In genomic region chr1:157994704-157995540, GRCh38 we compare ENCODE assay signal across 8 cellular contexts. TPM values are rescaled to one million over a fixed set of nuclear protein-coding genes. Genes with fewer than 3 reads are reported as not detected.
DNase-seq lines count a peak whose midpoint lies in the region; ATAC-seq, FAIRE-seq and TF ChIP-seq lines count a peak whose summit lies in the region.
"Had no signal": no experiment of that assay in that cellular context is flagged by ENCODE, and none has a peak within 500 bp of the region (broad histone marks: within the 10 kb centered on the region; RNA-seq: fewer than 3 reads in every experiment).

No MANE protein-coding gene starts in this region.

- BruUV-seq in IMR-90 (replicated peaks; lab: Mats Ljungman, UMichigan), result no TSS peak

- peak overlapping the region; percentile 97 for H3K9ac ChIP-seq in IMR-90 (ENCODE audit: low read depth, low read length)

- in situ Hi-C loops in IMR-90 (cut with MboI; ENCODE audit: low sequenced_read_pairs), result loop anchor here (5.0 kb wide), 1 partner anchor 37 kb away; no protein-coding TSS in a partner anchor

- H3K36me3 ChIP-seq in IMR-90 (ENCODE audit: control insufficient read depth, insufficient read depth, low read length) (peaks cover 1% of the 10 kb centered on the region; the same call in 1 of the 2 replicates), bronchial epithelial cell (ENCODE audit: control insufficient read depth, insufficient read depth, low read length) (peaks cover 1% of the 10 kb centered on the region), lung (ENCODE audit: control insufficient read depth in 2 of 2, insufficient read depth in 2 of 2, low read length in 2 of 2) (no peaks in the 10 kb centered on the region), tibial artery (no peaks in the 10 kb centered on the region)

- peak overlapping the region; percentile 78 for H3K4ac ChIP-seq in IMR-90 (ENCODE audit: low read depth, low read length)

- H3K4me3 ChIP-seq in IMR-90 (ENCODE audit: insufficient read depth, low read depth, low read length) (peak overlapping the region; percentile 95), bronchial epithelial cell (ENCODE audit: low read depth, low read length) (peak overlapping the region; percentile 83), lung (peak overlapping the region; percentile 43), tibial artery (peak overlapping the region; percentile 91 to 99)

- peak overlapping the region; percentile 60 for H2BK20ac ChIP-seq in IMR-90 (ENCODE audit: low read depth, low read length)

- H2BK120ac ChIP-seq in IMR-90 (ENCODE audit: low read depth, low read length), result peak overlapping the region; percentile 83

- H3K18ac ChIP-seq in IMR-90 (ENCODE audit: low read depth, low read length), result peak overlapping the region; percentile 73

- H3K56ac ChIP-seq in IMR-90 (ENCODE audit: extremely low read depth, insufficient read depth, low read length), result peak overlapping the region; percentile 58

- TF ChIP-seq RAD21 in IMR-90 (IDR thresholded peaks at IDR 0.05; ENCODE audit: low read length), result no peak

- peaks cover 50% of the 10 kb centered on the region for H4K20me1 ChIP-seq in IMR-90 (ENCODE audit: insufficient read depth, low read length)

- ATAC-seq in IMR-90 (ENCODE audit: low read depth) (peak; percentile 21), lung (ENCODE audit: insufficient read depth, low FRiP score) (no peak)

- TF ChIP-seq CTCF in IMR-90 (conservative IDR thresholded peaks at IDR 0.05; ENCODE audit: low read depth, low read length), result no peak
- no peak for TF ChIP-seq CTCF in bronchial epithelial cell (IDR thresholded peaks at IDR 0.05; ENCODE audit: insufficient read depth, low read length, severe bottlenecking)
- no peak for TF ChIP-seq CTCF in lung (IDR thresholded peaks at IDR 0.05; ENCODE audit: control extremely low read depth, extremely low read depth)
- TF ChIP-seq CTCF in tibial artery (IDR thresholded peaks at IDR 0.05), result no peak

- peak overlapping the region; percentile 10 to 79; a peak in 3 of 4 replicates for H4K8ac ChIP-seq in IMR-90 (ENCODE audit: low read depth in 2 of 2, low read length in 2 of 2)

- H3K9me3 ChIP-seq in IMR-90 (ENCODE audit: control insufficient read depth, insufficient read depth, low read length), result no peaks in the 10 kb centered on the region
- H3K9me3 ChIP-seq in lung (ENCODE audit: control insufficient read depth in 2 of 2, insufficient read depth in 1 of 2, low read length in 1 of 2), result no peaks in the 10 kb centered on the region
- H3K9me3 ChIP-seq in tibial artery, result no peaks in the 10 kb centered on the region

- TF ChIP-seq POLR2A in IMR-90 (IDR thresholded peaks at IDR 0.05; ENCODE audit: low read depth, low read length), result no peak

- dilution Hi-C loops in IMR-90 (cut with HindIII; ENCODE audit: low sequenced_read_pairs, unreplicated experiment), result no loop called here

- H3K14ac ChIP-seq in IMR-90 (replicated peaks; ENCODE audit: low read depth, low read length), result peak overlapping the region; percentile 96

- H2AK9ac ChIP-seq in IMR-90 (replicated peaks; ENCODE audit: low read depth, low read length, poor library complexity), result peak overlapping the region; percentile 88

- FAIRE-seq in bronchial epithelial cell (lab: Jason Lieb, UNC), result peak; percentile 95

- peaks cover 25% of the 10 kb centered on the region for H3K9me1 ChIP-seq in IMR-90 (ENCODE audit: insufficient read depth, low read length)

- peaks cover 0 to 56% of the 10 kb centered on the region in 2 experiments; a peak in 3 of 4 replicates for H3K79me1 ChIP-seq in IMR-90 (ENCODE audit: low read depth in 1 of 2, low read length in 2 of 2)

- H3K23ac ChIP-seq in IMR-90 (ENCODE audit: low read depth, low read length), result peak overlapping the region; percentile 99

- 0 out of 2 replicates have a peak, but pooled peaks cover under 1% of the 10 kb centered on the region for H3K27me3 ChIP-seq in IMR-90 (ENCODE audit: control insufficient read depth, insufficient read depth, low read length)
- no peaks in the 10 kb centered on the region for H3K27me3 ChIP-seq in bronchial epithelial cell (ENCODE audit: control insufficient read depth, insufficient read depth, low read length)
- no peaks in the 10 kb centered on the region for H3K27me3 ChIP-seq in lung (ENCODE audit: control insufficient read depth, insufficient read depth)
- H3K27me3 ChIP-seq in tibial artery, result no peaks in the 10 kb centered on the region

- peak overlapping the region; percentile 62 for H4K91ac ChIP-seq in IMR-90 (ENCODE audit: insufficient read depth, low read depth, low read length)

- CTCF ChIA-PET in IMR-90 (lab: Yijun Ruan, JAX), result interaction anchor here (0.7 to 1.7 kb wide), 8 partner anchors 8 to 43 kb away, joined by 3 to 8 read pairs (median 4); no protein-coding TSS in a partner anchor

- intact Hi-C loops in IMR-90 (cut with micrococcal nuclease), result no loop called here
- intact Hi-C loops in tibial artery (cut with DNase I; ENCODE audit: low total_unique reads), result no loop called here

- peak overlapping the region; percentile 65 for H4K5ac ChIP-seq in IMR-90 (ENCODE audit: low read depth, low read length)

- peak overlapping the region; percentile 15 for H2AFZ ChIP-seq in IMR-90 (replicated peaks; ENCODE audit: low read length, poor library complexity)

- POLR2A ChIA-PET in IMR-90 (lab: Charles Lee; ENCODE audit: unreplicated experiment), result interaction anchor here (1.4 kb wide), 1 partner anchor 16 kb away, joined by 4 read pairs; no protein-coding TSS in a partner anchor

- peak; percentile 40 for DNase-seq in IMR-90
- DNase-seq in bronchial epithelial cell (ENCODE audit: low read depth), result peak; percentile 32
- no peak for DNase-seq in lung (ENCODE audit: low spot score)
- peak; percentile 61 to 83 for DNase-seq in tibial artery
- no peak for DNase-seq in activated CD8-positive, alpha-beta memory T cell treated with anti-CD3 and anti-CD28 coated beads for 24 hours
- no peak for DNase-seq in activated CD4-positive, alpha-beta T cell treated with anti-CD3 and anti-CD28 coated beads, Interleukin-2, amount 50 U/mL, for 1 hour
- no peak for DNase-seq in NCI-H1092 treated with DMSO at 0.1 percent for 48 hours (lab: John Stamatoyannopoulos, UW)
- DNase-seq: MV-4-11 had no signal

- H2BK15ac ChIP-seq in IMR-90 (ENCODE audit: low read depth, low read length), result peak overlapping the region; percentile 54

- peak overlapping the region; percentile 90 for H2AK5ac ChIP-seq in IMR-90 (ENCODE audit: low read depth, low read length)

- WGBS in IMR-90 (ENCODE audit: extremely low coverage in 2 of 2, insufficient read length in 1 of 2), 2 experiments, result 0% methylated on average over 2 of the region's 13 CpGs; no CpG with 5 or more reads in 1 of the 2 experiments
- 41 to 55% methylated on average over 13 of the region's 13 CpGs for WGBS in lung, 2 donors

- H2BK5ac ChIP-seq in IMR-90 (ENCODE audit: low read depth, low read length, poor library complexity, severe bottlenecking), result peak overlapping the region; percentile 88

- H3K4me1 ChIP-seq in IMR-90 (ENCODE audit: control insufficient read depth, insufficient read depth, low read length) (peaks cover 16% of the 10 kb centered on the region), lung (ENCODE audit: control insufficient read depth in 2 of 2, insufficient read depth in 2 of 2, low read length in 2 of 2) (peaks cover 0 to 9% of the 10 kb centered on the region in 2 donors), tibial artery (peaks cover 4 to 61% (median 54%) of the 10 kb centered on the region in 4 donors)

- H3K27ac ChIP-seq in IMR-90 (ENCODE audit: insufficient read depth, low read length) (peak overlapping the region; percentile 96), lung (ENCODE audit: low read depth in 1 of 2, low read length in 1 of 2) (peak overlapping the region in 1 of 2 donors; percentile 64), tibial artery (peak overlapping the region; percentile 97 to 99)

- peak overlapping the region; percentile 93 for H3K4me2 ChIP-seq in IMR-90 (ENCODE audit: low read depth, low read length)

TF ChIP-seq in IMR-90, 13 proteins besides CTCF, POLR2A, EP300 and RAD21:
- TF ChIP-seq USF2 (IDR thresholded peaks at IDR 0.05; ENCODE audit: low read depth, low read length) (no peak), MAZ (IDR thresholded peaks at IDR 0.05; ENCODE audit: borderline replicate concordance, low read depth, low read length) (no peak), RCOR1 (IDR thresholded peaks at IDR 0.05; ENCODE audit: insufficient replicate concordance, low read length) (no peak), CHD1 (IDR thresholded peaks at IDR 0.05; ENCODE audit: low read depth, low read length) (no peak), SMC3 (IDR thresholded peaks at IDR 0.05; ENCODE audit: low read depth, low read length) (no peak), FOS (IDR thresholded peaks at IDR 0.05; ENCODE audit: low read depth, low read length) (no peak), RFX5 (IDR thresholded peaks at IDR 0.05; ENCODE audit: low read depth, low read length) (no peak), ELK1 (IDR thresholded peaks at IDR 0.05; ENCODE audit: borderline replicate concordance, low read depth, low read length) (no peak)

RNA-seq across cellular contexts. Expression of gene KIRREL1, which starts 1.5 kb away (rescaled TPM):
- total RNA-seq in IMR-90 (2012; rRNA removed) (61.9 and 64.7 TPM in 2 replicates), bronchial epithelial cell (20.2 and 24.2 TPM in 2 replicates), lung (10 to 100 TPM; 33.9 to 41.8 TPM)
- polyA plus RNA-seq in IMR-90 (2012; rRNA removed) (58.1 and 64.6 TPM in 2 replicates), lung (10 to 100 TPM in 1 of 2 donors, 1 to 10 TPM in 1; 7.5 to 19.2 TPM)
- polyA plus RNA-seq in IMR-90 (2012; cell fraction: cytosol; rRNA removed), result 38.9 and 51.3 TPM in 2 replicates
- polyA plus RNA-seq in IMR-90 (2012; cell fraction: nucleus; rRNA removed; ENCODE audit: low replicate concordance), result 85.2 and 89.7 TPM in 2 replicates

Comparison
In these comparisons a context has a peak if more than half of its experiments do, and no peak if none do; other contexts are left out.
1. DNase-seq: peak in IMR-90 (single experiment), bronchial epithelial cell (single experiment) and tibial artery (2 of 2); none in lung (single experiment), activated CD8-positive, alpha-beta memory T cell treated with anti-CD3 and anti-CD28 coated beads for 24 hours (single experiment), activated CD4-positive, alpha-beta T cell treated with anti-CD3 and anti-CD28 coated beads, Interleukin-2, amount 50 U/mL, for 1 hour (single experiment) and NCI-H1092 treated with DMSO at 0.1 percent for 48 hours (single experiment).
2. H3K4me3 ChIP-seq: peak in every context shown above with its lines; median percentile 95 in IMR-90; 95 in tibial artery; 83 in bronchial epithelial cell; 43 in lung.